ENCODE assay signal across 9 cellular contexts in the genomic region with DNA sequence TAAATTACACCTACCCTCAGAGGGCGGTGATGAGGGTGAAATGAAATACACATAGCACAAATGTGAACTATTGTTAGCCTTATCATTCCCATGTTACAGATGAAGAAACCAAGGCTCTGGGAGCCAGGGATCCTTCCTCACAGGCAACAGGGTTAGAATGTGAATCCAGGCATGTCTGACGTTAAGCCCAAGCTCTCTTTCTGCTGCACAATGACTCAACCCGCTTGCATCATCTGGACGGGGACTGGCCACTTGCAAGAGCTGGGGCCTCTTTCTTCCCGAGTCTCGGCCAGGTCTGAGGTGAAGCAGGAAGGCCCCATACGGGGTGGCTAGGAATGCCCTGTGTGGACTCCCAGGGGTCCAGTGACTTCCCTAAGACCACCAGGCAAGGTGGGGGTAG.
A peak's percentile ranks its signal among the peaks of the same experiment; 100 is the strongest.
DNase-seq lines count a peak whose midpoint lies in the region; TF ChIP-seq lines count a peak whose summit lies in the region.
"Had no signal": no experiment of that assay in that cellular context is flagged by ENCODE, and none has a peak within 500 bp of the region (broad histone marks: within the 10 kb centered on the region; RNA-seq: fewer than 3 reads in every experiment).

No MANE protein-coding gene starts in this region.

- no peak overlapping the region for H3K23ac ChIP-seq in H9 (ENCODE audit: insufficient read length, low read depth, low read length)

- H3K4me1 ChIP-seq in H9 (ENCODE audit: insufficient read depth, low read length) = peaks cover 4% of the 10 kb centered on the region; the same call in 1 of the 2 replicates
- no peaks in the 10 kb centered on the region for H3K4me1 ChIP-seq in fibroblast of lung (ENCODE audit: control insufficient read depth, extremely low read depth, insufficient read depth, low read length)
- peaks cover 43% of the 10 kb centered on the region for H3K4me1 ChIP-seq in smooth muscle cell (ENCODE audit: low read depth)

- no peak overlapping the region for H4K5ac ChIP-seq in H9 (ENCODE audit: insufficient read length, low read depth, low read length)

- H2BK20ac ChIP-seq in H9 (ENCODE audit: low read depth, low read length, poor library complexity, severe bottlenecking) = no peak overlapping the region

- H2AK5ac ChIP-seq in H9 (ENCODE audit: insufficient read length, low read length) = no peak overlapping the region

- no peaks in the 10 kb centered on the region for H3K27me3 Mint-ChIP-seq in H9 (ENCODE audit: low read depth)
- no peaks in the 10 kb centered on the region for H3K27me3 Mint-ChIP-seq in activated CD4-positive, alpha-beta memory T cell treated with anti-CD3 and anti-CD28 coated beads for 36 hours

- H3K4ac ChIP-seq in H9 (ENCODE audit: low read depth, low read length) = peak overlapping the region; percentile 43; the same call in 1 of the 2 replicates

- H3K36me3 Mint-ChIP-seq in H9 (ENCODE audit: insufficient read depth in 1 of 3, low read depth in 3 of 3) = peaks cover 2 to 16% (median 10%) of the 10 kb centered on the region in 3 experiments; a peak in 6 of 7 replicates
- H3K36me3 Mint-ChIP-seq in activated CD4-positive, alpha-beta memory T cell treated with anti-CD3 and anti-CD28 coated beads for 36 hours = peaks cover 22% of the 10 kb centered on the region

- H3K4me3 Mint-ChIP-seq in H9 = no peak overlapping the region
- no peak overlapping the region for H3K4me3 Mint-ChIP-seq in activated CD4-positive, alpha-beta memory T cell treated with anti-CD3 and anti-CD28 coated beads for 36 hours

- peak overlapping the region; percentile 80 to 87 (median 86); a peak in 6 of 7 replicates for H3K27ac Mint-ChIP-seq in H9
- no peak overlapping the region for H3K27ac Mint-ChIP-seq in activated CD4-positive, alpha-beta memory T cell treated with anti-CD3 and anti-CD28 coated beads for 36 hours

- no peak overlapping the region for H3K27ac ChIP-seq in H9 (ENCODE audit: insufficient read length, low read depth, low read length)
- no peak overlapping the region for H3K27ac ChIP-seq in fibroblast of lung (ENCODE audit: insufficient read depth, low read length)
- H3K27ac ChIP-seq in smooth muscle cell (ENCODE audit: low read depth) = peak overlapping the region; percentile 86

- H4K8ac ChIP-seq in H9 (replicated peaks; ENCODE audit: insufficient read length, low read depth, low read length) = no peak overlapping the region

- no peak overlapping the region for H2AFZ ChIP-seq in H9 (ENCODE audit: low read length)
- no peak overlapping the region for H2AFZ ChIP-seq in fibroblast of lung (ENCODE audit: low read length)
- H2AFZ ChIP-seq in smooth muscle cell (ENCODE audit: low read depth) = no peak overlapping the region

- no CpG with 5 or more reads among the region's 7 CpGs for WGBS in H9 (ENCODE audit: extremely low coverage, insufficient read length, low lambda C conversion rate)
- WGBS in smooth muscle cell (ENCODE audit: low lambda C conversion rate) = 22% methylated on average over 7 of the region's 7 CpGs

- H3K14ac ChIP-seq in H9 (ENCODE audit: insufficient read depth, low read length) = 0 out of 2 replicates have a peak overlapping the region, but pooled peaks have one; percentile 61

- no peak overlapping the region for H4K91ac ChIP-seq in H9 (ENCODE audit: insufficient read length, low read depth, low read length)

- CTCF ChIA-PET in activated CD4-positive, alpha-beta memory T cell treated with anti-CD3 and anti-CD28 coated beads for 36 hours (lab: Charles Lee) = no interaction called here

- no peaks in the 10 kb centered on the region for H3K9me3 Mint-ChIP-seq in H9
- H3K9me3 Mint-ChIP-seq in activated CD4-positive, alpha-beta memory T cell treated with anti-CD3 and anti-CD28 coated beads for 36 hours = no peaks in the 10 kb centered on the region

- no peaks in the 10 kb centered on the region for H3K23me2 ChIP-seq in H9 (ENCODE audit: insufficient read length, low read depth, low read length, poor library complexity, severe bottlenecking)

- POLR2A ChIA-PET in activated CD4-positive, alpha-beta memory T cell treated with anti-CD3 and anti-CD28 coated beads for 36 hours (lab: Charles Lee) = no interaction called here

- H2BK12ac ChIP-seq in H9 (ENCODE audit: insufficient read length, low read depth, low read length) = no peak overlapping the region

- H3K9me3 ChIP-seq in H9 (ENCODE audit: control insufficient read depth, low read depth, low read length) = no peaks in the 10 kb centered on the region
- H3K9me3 ChIP-seq in fibroblast of lung (ENCODE audit: control insufficient read depth, insufficient read depth, low read depth, low read length) = no peaks in the 10 kb centered on the region
- H3K9me3 ChIP-seq in smooth muscle cell (replicated peaks; ENCODE audit: low read depth) = no peaks in the 10 kb centered on the region

- H3K27me3 ChIP-seq in H9 (ENCODE audit: insufficient read depth, low read length) (no peaks in the 10 kb centered on the region), fibroblast of lung (ENCODE audit: control insufficient read depth, insufficient read depth, low read length) (no peaks in the 10 kb centered on the region), smooth muscle cell (ENCODE audit: low read depth) (no peaks in the 10 kb centered on the region)

- H3K4me2 ChIP-seq in H9 (ENCODE audit: insufficient read depth, insufficient read length, low read length) (no peak overlapping the region), fibroblast of lung (ENCODE audit: extremely low read depth, insufficient read depth, low read length) (no peak overlapping the region), smooth muscle cell (peak overlapping the region; percentile 60)

- H3K79me1 ChIP-seq in H9 (ENCODE audit: insufficient read depth, low read depth, low read length, poor library complexity, severe bottlenecking) = no peaks in the 10 kb centered on the region

- H3F3A ChIP-seq in smooth muscle cell (ENCODE audit: low read depth) = no peaks in the 10 kb centered on the region

- DNase-seq in H9 (peak; percentile 44), RKO (ENCODE audit: low spot score) (peak; percentile 47), fibroblast of lung (ENCODE audit: low read depth in 2 of 2) (peak; percentile 96), smooth muscle cell (lab: John Stamatoyannopoulos, UW; ENCODE audit: unreplicated experiment) (peak; percentile 26), NCI-H1092 treated with DMSO at 0.1 percent for 48 hours (lab: John Stamatoyannopoulos, UW) (no peak), RPMI8226 (no peak)
- no peak for DNase-seq in activated CD4-positive, alpha-beta memory T cell treated with anti-CD3 and anti-CD28 coated beads for 36 hours
- DNase-seq: activated T-cell treated with anti-CD3 and anti-CD28 coated beads, Interleukin-2, amount 50 U/mL, for 1 hour; substantia nigra had no signal

- H3K18ac ChIP-seq in H9 (ENCODE audit: insufficient read length, low read depth, low read length) = peak overlapping the region; percentile 36

- peak overlapping the region; percentile 54 for H2BK120ac ChIP-seq in H9 (ENCODE audit: low read depth, low read length, poor library complexity, severe bottlenecking)

- no peak overlapping the region for H3K56ac ChIP-seq in H9 (ENCODE audit: insufficient read length, low read depth, low read length)

- H2BK5ac ChIP-seq in H9 (ENCODE audit: insufficient read length, low read length) = no peak overlapping the region

- H3K79me2 ChIP-seq in H9 (ENCODE audit: insufficient read depth, low read length) (no peaks in the 10 kb centered on the region), fibroblast of lung (ENCODE audit: control insufficient read depth, insufficient read depth, low read length) (no peaks in the 10 kb centered on the region), smooth muscle cell (ENCODE audit: low read depth) (no peaks in the 10 kb centered on the region)

- H3K9ac ChIP-seq in H9 (ENCODE audit: extremely low read depth, insufficient read length, low read length) = no peak overlapping the region
- no peak overlapping the region for H3K9ac ChIP-seq in fibroblast of lung (ENCODE audit: insufficient read depth, low read length)
- peak overlapping the region; percentile 63 for H3K9ac ChIP-seq in smooth muscle cell (ENCODE audit: low read depth)

- H3K4me1 Mint-ChIP-seq in H9 = peaks cover 43 to 59% of the 10 kb centered on the region in 2 experiments
- peaks cover 8% of the 10 kb centered on the region for H3K4me1 Mint-ChIP-seq in activated CD4-positive, alpha-beta memory T cell treated with anti-CD3 and anti-CD28 coated beads for 36 hours (ENCODE audit: low read depth)

- no peak overlapping the region for H3T11ph ChIP-seq in H9 (ENCODE audit: low read length)

- no peaks in the 10 kb centered on the region for H4K20me1 ChIP-seq in H9 (ENCODE audit: control insufficient read depth, insufficient read depth, insufficient read length)
- H4K20me1 ChIP-seq in fibroblast of lung (ENCODE audit: control insufficient read depth, extremely low read depth, insufficient read depth, low read length) = no peaks in the 10 kb centered on the region
- no peaks in the 10 kb centered on the region for H4K20me1 ChIP-seq in smooth muscle cell (ENCODE audit: low read depth)

- intact Hi-C loops in activated CD4-positive, alpha-beta memory T cell treated with anti-CD3 and anti-CD28 coated beads for 36 hours (cut with micrococcal nuclease) = no loop called here

- no peak overlapping the region for H2BK15ac ChIP-seq in H9 (ENCODE audit: low read depth, low read length)

- peaks cover 2% of the 10 kb centered on the region for H3K36me3 ChIP-seq in fibroblast of lung (ENCODE audit: control insufficient read depth, insufficient read depth, low read length)
- H3K36me3 ChIP-seq in smooth muscle cell (ENCODE audit: low read depth) = no peaks in the 10 kb centered on the region

- H3K4me3 ChIP-seq in fibroblast of lung (replicated peaks in 1 of 4; ENCODE audit: control extremely low read depth in 1 of 4, insufficient read depth in 1 of 4, low read depth in 3 of 4, low read length in 4 of 4) = no peak overlapping the region
- H3K4me3 ChIP-seq in smooth muscle cell = no peak overlapping the region

- no peak for TF ChIP-seq CTCF in H9 (conservative IDR thresholded peaks at IDR 0.05)
- no peak for TF ChIP-seq CTCF in fibroblast of lung (conservative IDR thresholded peaks at IDR 0.05 in 1 of 2, IDR thresholded peaks at IDR 0.05 in 1 of 2; ENCODE audit: low read depth in 1 of 2, low read length in 2 of 2)
- no peak for TF ChIP-seq CTCF in smooth muscle cell (IDR thresholded peaks at IDR 0.05; ENCODE audit: borderline replicate concordance, insufficient read depth, poor library complexity, severe bottlenecking)

Comparison
In these comparisons a context has a peak if more than half of its experiments do, and no peak if none do; other contexts are left out.
1. DNase-seq: peak in H9 (single experiment), RKO (single experiment), fibroblast of lung (2 of 2) and smooth muscle cell (single experiment); none in activated CD4-positive, alpha-beta memory T cell treated with anti-CD3 and anti-CD28 coated beads for 36 hours (single experiment), NCI-H1092 treated with DMSO at 0.1 percent for 48 hours (single experiment) and RPMI8226 (single experiment).